1 cellular context compared by ENCODE assay signal in genomic region chr1:14817223-14818170, GRCh38.
TF ChIP-seq lines count a peak whose summit lies in the region.

No MANE protein-coding gene starts in this region.

TF ChIP-seq in K562, 482 proteins besides CTCF, POLR2A, EP300 and RAD21 (continued from another document and continues in another):
- TF ChIP-seq MGA (IDR thresholded peaks at IDR 0.05) (no peak), ZNF274 (IDR thresholded peaks at IDR 0.05; ENCODE audit: borderline replicate concordance, low read depth, low read length) (no peak), ZC3H8 (IDR thresholded peaks at IDR 0.05) (no peak), MAZ (CRISPR knock-in tag; conservative IDR thresholded peaks at IDR 0.05 in 1 of 2, IDR thresholded peaks at IDR 0.05 in 1 of 2) (peak in 1 of 2 experiments; percentile 67; a peak in 2 of 4 replicates), NFE2L1 (tag; IDR thresholded peaks at IDR 0.05; ENCODE audit: borderline replicate concordance, low read depth) (no peak), TEAD1 (CRISPR knock-in tag; IDR thresholded peaks at IDR 0.05) (peak in 1 of 2 experiments; percentile 93; a peak in 2 of 4 replicates), MYC (IDR thresholded peaks at IDR 0.05; ENCODE audit: low read depth, low read length) (no peak), MYC (CRISPR knock-in tag; IDR thresholded peaks at IDR 0.05; ENCODE audit: borderline replicate concordance, low read depth) (no peak), SLC30A9 (CRISPR knock-in tag; IDR thresholded peaks at IDR 0.05) (no peak), MYBL2 (IDR thresholded peaks at IDR 0.05; ENCODE audit: low read depth) (no peak), MYBL2 (CRISPR knock-in tag; IDR thresholded peaks at IDR 0.05; ENCODE audit: borderline replicate concordance) (no peak), CBFA2T2 (conservative IDR thresholded peaks at IDR 0.05) (peak; percentile 88), PHTF2 (CRISPR knock-in tag; IDR thresholded peaks at IDR 0.05) (no peak), MTA1 (IDR thresholded peaks at IDR 0.05; ENCODE audit: borderline replicate concordance) (peak; percentile 73; the same call in 1 of the 2 replicates), ZNF354B (CRISPR knock-in tag; IDR thresholded peaks at IDR 0.05) (no peak), POLR2AphosphoS5 (IDR thresholded peaks at IDR 0.05; ENCODE audit: control insufficient read depth, insufficient read depth, low read depth, low read length) (peak; percentile 53; the same call in 1 of the 2 replicates), RUNX1 (IDR thresholded peaks at IDR 0.05; ENCODE audit: low read depth) (peak; percentile 79; the same call in 1 of the 2 replicates), POLR2B (IDR thresholded peaks at IDR 0.05; ENCODE audit: low read depth, partially characterized antibody) (no peak), REST (CRISPR knock-in tag; IDR thresholded peaks at IDR 0.05; ENCODE audit: low read depth) (no peak), ETS2 (tag; IDR thresholded peaks at IDR 0.05; ENCODE audit: borderline replicate concordance, poor library complexity, severe bottlenecking) (no peak), PHF20 (IDR thresholded peaks at IDR 0.05; ENCODE audit: partially characterized antibody) (no peak), SAFB2 (IDR thresholded peaks at IDR 0.05; ENCODE audit: borderline replicate concordance, low read depth, low read length, severe bottlenecking) (no peak), PHB2 (IDR thresholded peaks at IDR 0.05; ENCODE audit: low read depth) (peak; percentile 51; the same call in 1 of the 2 replicates), SREBF2 (CRISPR knock-in tag; IDR thresholded peaks at IDR 0.05) (no peak), ZNF507 (tag; conservative IDR thresholded peaks at IDR 0.05) (no peak)
- TF ChIP-seq, protein P1, sequence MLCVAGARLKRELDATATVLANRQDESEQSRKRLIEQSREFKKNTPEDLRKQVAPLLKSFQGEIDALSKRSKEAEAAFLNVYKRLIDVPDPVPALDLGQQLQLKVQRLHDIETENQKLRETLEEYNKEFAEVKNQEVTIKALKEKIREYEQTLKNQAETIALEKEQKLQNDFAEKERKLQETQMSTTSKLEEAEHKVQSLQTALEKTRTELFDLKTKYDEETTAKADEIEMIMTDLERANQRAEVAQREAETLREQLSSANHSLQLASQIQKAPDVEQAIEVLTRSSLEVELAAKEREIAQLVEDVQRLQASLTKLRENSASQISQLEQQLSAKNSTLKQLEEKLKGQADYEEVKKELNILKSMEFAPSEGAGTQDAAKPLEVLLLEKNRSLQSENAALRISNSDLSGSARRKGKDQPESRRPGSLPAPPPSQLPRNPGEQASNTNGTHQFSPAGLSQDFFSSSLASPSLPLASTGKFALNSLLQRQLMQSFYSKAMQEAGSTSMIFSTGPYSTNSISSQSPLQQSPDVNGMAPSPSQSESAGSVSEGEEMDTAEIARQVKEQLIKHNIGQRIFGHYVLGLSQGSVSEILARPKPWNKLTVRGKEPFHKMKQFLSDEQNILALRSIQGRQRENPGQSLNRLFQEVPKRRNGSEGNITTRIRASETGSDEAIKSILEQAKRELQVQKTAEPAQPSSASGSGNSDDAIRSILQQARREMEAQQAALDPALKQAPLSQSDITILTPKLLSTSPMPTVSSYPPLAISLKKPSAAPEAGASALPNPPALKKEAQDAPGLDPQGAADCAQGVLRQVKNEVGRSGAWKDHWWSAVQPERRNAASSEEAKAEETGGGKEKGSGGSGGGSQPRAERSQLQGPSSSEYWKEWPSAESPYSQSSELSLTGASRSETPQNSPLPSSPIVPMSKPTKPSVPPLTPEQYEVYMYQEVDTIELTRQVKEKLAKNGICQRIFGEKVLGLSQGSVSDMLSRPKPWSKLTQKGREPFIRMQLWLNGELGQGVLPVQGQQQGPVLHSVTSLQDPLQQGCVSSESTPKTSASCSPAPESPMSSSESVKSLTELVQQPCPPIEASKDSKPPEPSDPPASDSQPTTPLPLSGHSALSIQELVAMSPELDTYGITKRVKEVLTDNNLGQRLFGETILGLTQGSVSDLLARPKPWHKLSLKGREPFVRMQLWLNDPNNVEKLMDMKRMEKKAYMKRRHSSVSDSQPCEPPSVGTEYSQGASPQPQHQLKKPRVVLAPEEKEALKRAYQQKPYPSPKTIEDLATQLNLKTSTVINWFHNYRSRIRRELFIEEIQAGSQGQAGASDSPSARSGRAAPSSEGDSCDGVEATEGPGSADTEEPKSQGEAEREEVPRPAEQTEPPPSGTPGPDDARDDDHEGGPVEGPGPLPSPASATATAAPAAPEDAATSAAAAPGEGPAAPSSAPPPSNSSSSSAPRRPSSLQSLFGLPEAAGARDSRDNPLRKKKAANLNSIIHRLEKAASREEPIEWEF (CRISPR knock-in tag; IDR thresholded peaks at IDR 0.05): no peak
- TF ChIP-seq, protein P2, sequence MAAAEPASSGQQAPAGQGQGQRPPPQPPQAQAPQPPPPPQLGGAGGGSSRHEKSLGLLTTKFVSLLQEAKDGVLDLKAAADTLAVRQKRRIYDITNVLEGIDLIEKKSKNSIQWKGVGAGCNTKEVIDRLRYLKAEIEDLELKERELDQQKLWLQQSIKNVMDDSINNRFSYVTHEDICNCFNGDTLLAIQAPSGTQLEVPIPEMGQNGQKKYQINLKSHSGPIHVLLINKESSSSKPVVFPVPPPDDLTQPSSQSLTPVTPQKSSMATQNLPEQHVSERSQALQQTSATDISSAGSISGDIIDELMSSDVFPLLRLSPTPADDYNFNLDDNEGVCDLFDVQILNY (CRISPR knock-in tag; IDR thresholded peaks at IDR 0.05): no peak
- TF ChIP-seq, protein P3, sequence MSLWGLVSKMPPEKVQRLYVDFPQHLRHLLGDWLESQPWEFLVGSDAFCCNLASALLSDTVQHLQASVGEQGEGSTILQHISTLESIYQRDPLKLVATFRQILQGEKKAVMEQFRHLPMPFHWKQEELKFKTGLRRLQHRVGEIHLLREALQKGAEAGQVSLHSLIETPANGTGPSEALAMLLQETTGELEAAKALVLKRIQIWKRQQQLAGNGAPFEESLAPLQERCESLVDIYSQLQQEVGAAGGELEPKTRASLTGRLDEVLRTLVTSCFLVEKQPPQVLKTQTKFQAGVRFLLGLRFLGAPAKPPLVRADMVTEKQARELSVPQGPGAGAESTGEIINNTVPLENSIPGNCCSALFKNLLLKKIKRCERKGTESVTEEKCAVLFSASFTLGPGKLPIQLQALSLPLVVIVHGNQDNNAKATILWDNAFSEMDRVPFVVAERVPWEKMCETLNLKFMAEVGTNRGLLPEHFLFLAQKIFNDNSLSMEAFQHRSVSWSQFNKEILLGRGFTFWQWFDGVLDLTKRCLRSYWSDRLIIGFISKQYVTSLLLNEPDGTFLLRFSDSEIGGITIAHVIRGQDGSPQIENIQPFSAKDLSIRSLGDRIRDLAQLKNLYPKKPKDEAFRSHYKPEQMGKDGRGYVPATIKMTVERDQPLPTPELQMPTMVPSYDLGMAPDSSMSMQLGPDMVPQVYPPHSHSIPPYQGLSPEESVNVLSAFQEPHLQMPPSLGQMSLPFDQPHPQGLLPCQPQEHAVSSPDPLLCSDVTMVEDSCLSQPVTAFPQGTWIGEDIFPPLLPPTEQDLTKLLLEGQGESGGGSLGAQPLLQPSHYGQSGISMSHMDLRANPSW (CRISPR knock-in tag; IDR thresholded peaks at IDR 0.05): no peak
- TF ChIP-seq, protein P4, sequence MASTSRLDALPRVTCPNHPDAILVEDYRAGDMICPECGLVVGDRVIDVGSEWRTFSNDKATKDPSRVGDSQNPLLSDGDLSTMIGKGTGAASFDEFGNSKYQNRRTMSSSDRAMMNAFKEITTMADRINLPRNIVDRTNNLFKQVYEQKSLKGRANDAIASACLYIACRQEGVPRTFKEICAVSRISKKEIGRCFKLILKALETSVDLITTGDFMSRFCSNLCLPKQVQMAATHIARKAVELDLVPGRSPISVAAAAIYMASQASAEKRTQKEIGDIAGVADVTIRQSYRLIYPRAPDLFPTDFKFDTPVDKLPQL (IDR thresholded peaks at IDR 0.05; ENCODE audit: extremely low read depth, insufficient read length): no peak
- TF ChIP-seq, protein P5, sequence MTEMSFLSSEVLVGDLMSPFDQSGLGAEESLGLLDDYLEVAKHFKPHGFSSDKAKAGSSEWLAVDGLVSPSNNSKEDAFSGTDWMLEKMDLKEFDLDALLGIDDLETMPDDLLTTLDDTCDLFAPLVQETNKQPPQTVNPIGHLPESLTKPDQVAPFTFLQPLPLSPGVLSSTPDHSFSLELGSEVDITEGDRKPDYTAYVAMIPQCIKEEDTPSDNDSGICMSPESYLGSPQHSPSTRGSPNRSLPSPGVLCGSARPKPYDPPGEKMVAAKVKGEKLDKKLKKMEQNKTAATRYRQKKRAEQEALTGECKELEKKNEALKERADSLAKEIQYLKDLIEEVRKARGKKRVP (CRISPR knock-in tag; IDR thresholded peaks at IDR 0.05): peak; percentile 35; the same call in 1 of the 2 replicates
